10 cellular contexts compared by ENCODE assay signal in genomic region chr4:65943076-65943475, GRCh38.
DNase-seq lines count a peak whose midpoint lies in the region; ATAC-seq, FAIRE-seq and TF ChIP-seq lines count a peak whose summit lies in the region.
"Had no signal": no experiment of that assay in that cellular context is flagged by ENCODE, and none has a peak within 500 bp of the region (broad histone marks: within the 10 kb centered on the region; RNA-seq: fewer than 3 reads in every experiment).

No MANE protein-coding gene starts in this region.

- TF ChIP-seq CTCF in bronchial epithelial cell (IDR thresholded peaks at IDR 0.05; ENCODE audit: insufficient read depth, low read length, severe bottlenecking) = no peak

- H3K4me3 ChIP-seq in bronchial epithelial cell (ENCODE audit: low read depth, low read length) = no peak overlapping the region

- no peaks in the 10 kb centered on the region for H3K36me3 ChIP-seq in bronchial epithelial cell (ENCODE audit: control insufficient read depth, insufficient read depth, low read length)

- H3K27me3 ChIP-seq in bronchial epithelial cell (ENCODE audit: control insufficient read depth, insufficient read depth, low read length) = no peaks in the 10 kb centered on the region

- ATAC-seq in HG02759 (IDR thresholded peaks at IDR 0.05; ENCODE audit: unreplicated experiment) = no peak

- DNase-seq in EL = peak; percentile 86
- DNase-seq in NCI-H1105 treated with DMSO at 0.1 percent for 48 hours (lab: John Stamatoyannopoulos, UW) = peak; percentile 1
- DNase-seq in bronchial epithelial cell (ENCODE audit: low read depth) = peak; percentile 26
- peak; percentile 46 to 52 for DNase-seq in lung microvascular endothelial cell (ENCODE audit: low read depth in 2 of 2)
- DNase-seq in ecto neural progenitor cell (ENCODE audit: low spot score) = no peak
- DNase-seq in NCI-H1092 (lab: John Stamatoyannopoulos, UW) = no peak
- no peak for DNase-seq in posterior vena cava (ENCODE audit: low spot score)
- DNase-seq: aorta had no signal

- intact Hi-C loops in posterior vena cava (cut with DNase I) = no loop called here

- FAIRE-seq in bronchial epithelial cell (lab: Jason Lieb, UNC) = no peak
- FAIRE-seq: GM19239 had no signal

Comparison
In these comparisons a context has a peak if more than half of its experiments do, and no peak if none do; other contexts are left out.
1. DNase-seq: peak in EL (single experiment), NCI-H1105 treated with DMSO at 0.1 percent for 48 hours (single experiment), bronchial epithelial cell (single experiment) and lung microvascular endothelial cell (2 of 2); none in ecto neural progenitor cell (single experiment), NCI-H1092 (single experiment) and posterior vena cava (single experiment).